ENCODE assay signal across 8 cellular contexts in the genomic region with DNA sequence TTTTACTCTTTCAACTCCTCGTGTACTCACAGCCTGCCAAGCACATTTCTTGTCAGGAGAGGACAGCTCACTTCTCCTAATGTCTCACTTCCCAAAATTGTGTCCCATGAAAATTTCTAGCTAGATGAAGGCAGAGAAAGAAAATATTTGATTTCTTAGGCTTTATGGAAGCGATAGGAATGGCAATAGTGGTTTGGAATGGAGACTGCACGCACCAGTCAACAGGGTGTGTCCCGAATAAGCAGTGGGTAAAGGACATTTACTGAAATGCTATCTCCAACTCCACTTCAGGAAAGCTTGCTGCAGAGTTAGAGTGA. TPM values are rescaled to one million over a fixed set of nuclear protein-coding genes. Genes with fewer than 3 reads are reported as not detected.
A peak's percentile ranks its signal among the peaks of the same experiment; 100 is the strongest.
DNase-seq lines count a peak whose midpoint lies in the region; ATAC-seq and TF ChIP-seq lines count a peak whose summit lies in the region.

No MANE protein-coding gene starts in this region.

- H3K27me3 ChIP-seq in GM23248 (replicated peaks; ENCODE audit: insufficient read depth) (no peaks in the 10 kb centered on the region), right atrium auricular region (no peaks in the 10 kb centered on the region), skeletal muscle satellite cell (ENCODE audit: control insufficient read depth, insufficient read depth, low read length) (peaks cover 6% of the 10 kb centered on the region)

- peaks cover 19% of the 10 kb centered on the region for H3K36me3 ChIP-seq in GM23248 (ENCODE audit: low read depth)
- H3K36me3 ChIP-seq in right atrium auricular region: peaks cover 31% of the 10 kb centered on the region
- peaks cover 28% of the 10 kb centered on the region for H3K36me3 ChIP-seq in skeletal muscle satellite cell (ENCODE audit: insufficient read depth, low read length)

- H3F3A ChIP-seq in GM23248 (ENCODE audit: insufficient read depth): no peaks in the 10 kb centered on the region

- TF ChIP-seq CTCF in VCaP (conservative IDR thresholded peaks at IDR 0.05): no peak
- TF ChIP-seq CTCF in right atrium auricular region (IDR thresholded peaks at IDR 0.05): no peak

- H3K4me3 ChIP-seq in GM23248: peak overlapping the region; percentile 100
- H3K4me3 ChIP-seq in right atrium auricular region: peak overlapping the region; percentile 85 to 91
- H3K4me3 ChIP-seq in skeletal muscle satellite cell (ENCODE audit: low read length): peak overlapping the region; percentile 88

- 0 out of 2 replicates have a peak overlapping the region, but pooled peaks have one; percentile 50 for H3K27ac ChIP-seq in GM23248
- peak overlapping the region; percentile 58 for H3K27ac ChIP-seq in VCaP
- H3K27ac ChIP-seq in right atrium auricular region: peak overlapping the region; percentile 65 to 76

- peak overlapping the region; percentile 85 for H3K4me2 ChIP-seq in GM23248 (ENCODE audit: unreplicated experiment)
- H3K4me2 ChIP-seq in skeletal muscle satellite cell (ENCODE audit: low read length): peak overlapping the region; percentile 93

- H3K4me1 ChIP-seq in GM23248 (ENCODE audit: insufficient read depth) (peaks cover 5% of the 10 kb centered on the region; the same call in 1 of the 2 replicates), right atrium auricular region (peaks cover 0 to 7% of the 10 kb centered on the region in 2 donors), skeletal muscle satellite cell (ENCODE audit: control insufficient read depth, insufficient read depth, low read length) (peaks cover 11% of the 10 kb centered on the region)

- no peaks in the 10 kb centered on the region for H3K9me2 ChIP-seq in GM23248 (ENCODE audit: insufficient read depth)

- H3K9me3 ChIP-seq in GM23248 (ENCODE audit: low read depth): no peaks in the 10 kb centered on the region
- peaks cover 5 to 20% of the 10 kb centered on the region in 2 donors for H3K9me3 ChIP-seq in right atrium auricular region
- no peaks in the 10 kb centered on the region for H3K9me3 ChIP-seq in skeletal muscle satellite cell (replicated peaks; ENCODE audit: low read length)

- peaks cover 12% of the 10 kb centered on the region for H3K79me2 ChIP-seq in GM23248 (ENCODE audit: insufficient read depth)

- DNase-seq in GM23248: no peak
- no peak for DNase-seq in right atrium auricular region (ENCODE audit: low spot score)
- DNase-seq in anterior cingulate cortex (lab: John Stamatoyannopoulos, UW): no peak
- no peak for DNase-seq in amniotic stem cell (lab: John Stamatoyannopoulos, UW)

- H2AFZ ChIP-seq in GM23248: peak overlapping the region; percentile 99

- 49 to 51% methylated on average over 4 of the region's 4 CpGs for WGBS in GM23248 (ENCODE audit: low coverage in 1 of 2, low lambda C conversion rate in 2 of 2, missing lambda C conversion rate in 2 of 2), 2 experiments

- no peak for ATAC-seq in HG02623 (IDR thresholded peaks at IDR 0.05; ENCODE audit: unreplicated experiment)
- no peak for ATAC-seq in GM19324 (IDR thresholded peaks at IDR 0.05; ENCODE audit: low FRiP score, unreplicated experiment)

- in situ Hi-C loops in GM23248 (cut with MboI): no loop called here

- H3K9ac ChIP-seq in GM23248 (peak overlapping the region; percentile 94), skeletal muscle satellite cell (ENCODE audit: low read depth, low read length) (peak overlapping the region; percentile 88)

- H4K20me1 ChIP-seq in GM23248 (ENCODE audit: insufficient read depth): no peaks in the 10 kb centered on the region

RNA-seq across cellular contexts. Expression of a gene that starts 0.3 kb away (rescaled TPM):
- total RNA-seq in GM23248 (2014; rRNA removed; shearing (Covaris generic)): 2.5 and 6.6 TPM in 2 replicates
- 3.1 and 3.2 TPM in 2 replicates for polyA plus RNA-seq in GM23248 (2016; fragmentation: Nextera tagmentation; extraction: Ambion mirVana)
- 1 to 10 TPM; 2.4 to 2.9 TPM for total RNA-seq in right atrium auricular region
- total RNA-seq in skeletal muscle satellite cell (2012; rRNA removed): 4.1 and 5.2 TPM in 2 replicates

RNA-seq across cellular contexts. Expression of a gene that starts 22.1 kb away (rescaled TPM):
- total RNA-seq in GM23248 (2014; rRNA removed; shearing (Covaris generic)): 1.9 and 3.9 TPM in 2 replicates
- 2.2 and 2.7 TPM in 2 replicates for polyA plus RNA-seq in GM23248 (2016; fragmentation: Nextera tagmentation; extraction: Ambion mirVana)
- 1 to 10 TPM; 1.6 to 2.1 TPM for total RNA-seq in right atrium auricular region
- total RNA-seq in skeletal muscle satellite cell (2012; rRNA removed): 1.7 and 2.5 TPM in 2 replicates

RNA-seq across cellular contexts. Expression of a gene that starts 27.0 kb away (rescaled TPM):
- 3.5 and 24.0 TPM in 2 replicates for total RNA-seq in GM23248 (2014; rRNA removed; shearing (Covaris generic))
- polyA plus RNA-seq in GM23248 (2016; fragmentation: Nextera tagmentation; extraction: Ambion mirVana): 2.8 and 3.5 TPM in 2 replicates
- 1 to 10 TPM; 4.2 to 5.4 TPM for total RNA-seq in right atrium auricular region
- 2.2 and 3.5 TPM in 2 replicates for total RNA-seq in skeletal muscle satellite cell (2012; rRNA removed)

RNA-seq across cellular contexts. Expression of a gene that starts 40.9 kb away (rescaled TPM):
- total RNA-seq in GM23248 (2014; rRNA removed; shearing (Covaris generic)): 6.8 and 13.7 TPM in 2 replicates
- 4.0 and 5.2 TPM in 2 replicates for polyA plus RNA-seq in GM23248 (2016; fragmentation: Nextera tagmentation; extraction: Ambion mirVana)
- 1 to 10 TPM; 3.4 to 5.7 TPM for total RNA-seq in right atrium auricular region
- 4.3 and 5.5 TPM in 2 replicates for total RNA-seq in skeletal muscle satellite cell (2012; rRNA removed)

RNA-seq across cellular contexts. Expression of a gene that starts 47.1 kb away (rescaled TPM):
- total RNA-seq in GM23248 (2014; rRNA removed; shearing (Covaris generic)): 1.9 and 2.9 TPM in 2 replicates
- 1.9 and 2.0 TPM in 2 replicates for polyA plus RNA-seq in GM23248 (2016; fragmentation: Nextera tagmentation; extraction: Ambion mirVana)
- 1 to 10 TPM; 1.2 to 1.6 TPM for total RNA-seq in right atrium auricular region
- 1.7 and 3.0 TPM in 2 replicates for total RNA-seq in skeletal muscle satellite cell (2012; rRNA removed)
